17 cellular contexts compared by ENCODE assay signal in genomic region chr7:66039094-66039493, GRCh38. TPM values are rescaled to one million over a fixed set of nuclear protein-coding genes. Genes with fewer than 3 reads are reported as not detected.
A peak's percentile ranks its signal among the peaks of the same experiment; 100 is the strongest.
DNase-seq lines count a peak whose midpoint lies in the region; ATAC-seq and TF ChIP-seq lines count a peak whose summit lies in the region.
"Had no signal": no experiment of that assay in that cellular context is flagged by ENCODE, and none has a peak within 500 bp of the region (broad histone marks: within the 10 kb centered on the region; RNA-seq: fewer than 3 reads in every experiment).

No MANE protein-coding gene starts in this region.

- H3K9me3 Mint-ChIP-seq in stimulated activated effector memory CD8-positive, alpha-beta T cell treated with anti-CD3 and anti-CD28 coated beads, Interleukin-12 subunit alpha, Interleukin-12 subunit beta, amount 100 ng/mL, for 72 hours = no peaks in the 10 kb centered on the region
- H3K9me3 Mint-ChIP-seq: H9 had no signal

- no peak for TF ChIP-seq CTCF in upper lobe of right lung (IDR thresholded peaks at IDR 0.05)

- peaks cover 9% of the 10 kb centered on the region for H3K4me1 Mint-ChIP-seq in stimulated activated effector memory CD8-positive, alpha-beta T cell treated with anti-CD3 and anti-CD28 coated beads, Interleukin-12 subunit alpha, Interleukin-12 subunit beta, amount 100 ng/mL, for 72 hours

- DNase-seq in left kidney (ENCODE audit: low read depth, low spot score) (peak; percentile 81), upper lobe of right lung (peak; percentile 35), DMS79 treated with DMSO at 0.1 percent for 48 hours (lab: John Stamatoyannopoulos, UW) (no peak)
- no peak for DNase-seq in stimulated activated effector memory CD8-positive, alpha-beta T cell treated with anti-CD3 and anti-CD28 coated beads, Interleukin-12 subunit alpha, Interleukin-12 subunit beta, amount 100 ng/mL, for 72 hours (ENCODE audit: low spot score in 2 of 2)
- no peak for DNase-seq in activated naive CD4-positive, alpha-beta T cell treated with anti-CD3 and anti-CD28 coated beads, Interleukin-2, amount 50 U/mL, for 16 hours
- DNase-seq: COR-L47, H9, NCI-H1048, NCI-H2081 treated with DMSO at 0.1 percent for 48 hours, NCI-H510A treated with DMSO at 0.1 percent for 48 hours, NCI-H82, PC-9, SJCRH30 had no signal

- no peaks in the 10 kb centered on the region for H3K27me3 ChIP-seq in upper lobe of right lung
- H3K27me3 ChIP-seq: SJCRH30 had no signal

- H3K36me3 Mint-ChIP-seq in stimulated activated effector memory CD8-positive, alpha-beta T cell treated with anti-CD3 and anti-CD28 coated beads, Interleukin-12 subunit alpha, Interleukin-12 subunit beta, amount 100 ng/mL, for 72 hours = no peaks in the 10 kb centered on the region

- no peak overlapping the region for H3K4me3 Mint-ChIP-seq in stimulated activated effector memory CD8-positive, alpha-beta T cell treated with anti-CD3 and anti-CD28 coated beads, Interleukin-12 subunit alpha, Interleukin-12 subunit beta, amount 100 ng/mL, for 72 hours
- H3K4me3 Mint-ChIP-seq: H9 had no signal

- ATAC-seq in GM19025 (IDR thresholded peaks at IDR 0.05; ENCODE audit: low read depth, unreplicated experiment) = peak; percentile 67
- ATAC-seq in HG02798 (IDR thresholded peaks at IDR 0.05; ENCODE audit: poor library complexity, unreplicated experiment) = peak; percentile 42
- no peak for ATAC-seq in upper lobe of right lung
- ATAC-seq in stimulated activated effector memory CD8-positive, alpha-beta T cell treated with anti-CD3 and anti-CD28 coated beads, Interleukin-12 subunit alpha, Interleukin-12 subunit beta, amount 100 ng/mL, for 72 hours = no peak
- ATAC-seq: K562 had no signal

- no peaks in the 10 kb centered on the region for H3K9me3 ChIP-seq in upper lobe of right lung
- H3K9me3 ChIP-seq: SJCRH30 had no signal

- no peak overlapping the region for H3K27ac ChIP-seq in upper lobe of right lung
- H3K27ac ChIP-seq: C4-2B, PC-9, SJCRH30 had no signal

- no peaks in the 10 kb centered on the region for H3K36me3 ChIP-seq in upper lobe of right lung
- H3K36me3 ChIP-seq: SJCRH30 had no signal

- H3K4me3 ChIP-seq in upper lobe of right lung = no peak overlapping the region
- H3K4me3 ChIP-seq: K562, PC-9, SJCRH30 had no signal

- intact Hi-C loops in upper lobe of right lung (cut with DNase I) = no loop called here

- H3K27ac Mint-ChIP-seq in stimulated activated effector memory CD8-positive, alpha-beta T cell treated with anti-CD3 and anti-CD28 coated beads, Interleukin-12 subunit alpha, Interleukin-12 subunit beta, amount 100 ng/mL, for 72 hours = no peak overlapping the region
- H3K27ac Mint-ChIP-seq: H9 had no signal

- peaks cover 8% of the 10 kb centered on the region for H3K4me1 ChIP-seq in upper lobe of right lung
- H3K4me1 ChIP-seq: SJCRH30 had no signal

RNA-seq across cellular contexts. Expression of gene ASL, which starts 36.5 kb away (rescaled TPM):
- total RNA-seq in upper lobe of right lung = 54.0 TPM

RNA-seq across cellular contexts. Expression of gene GUSB, which starts 57.1 kb away (rescaled TPM):
- 75.1 TPM for total RNA-seq in upper lobe of right lung

Comparison
In these comparisons a context has a peak if more than half of its experiments do, and no peak if none do; other contexts are left out.
1. ATAC-seq: peak in GM19025 (single experiment) and HG02798 (single experiment); none in upper lobe of right lung (single experiment) and stimulated activated effector memory CD8-positive, alpha-beta T cell treated with anti-CD3 and anti-CD28 coated beads, Interleukin-12 subunit alpha, Interleukin-12 subunit beta, amount 100 ng/mL, for 72 hours (single experiment).
2. DNase-seq: peak in left kidney (single experiment) and upper lobe of right lung (single experiment); none in stimulated activated effector memory CD8-positive, alpha-beta T cell treated with anti-CD3 and anti-CD28 coated beads, Interleukin-12 subunit alpha, Interleukin-12 subunit beta, amount 100 ng/mL, for 72 hours (0 of 2), DMS79 treated with DMSO at 0.1 percent for 48 hours (single experiment) and activated naive CD4-positive, alpha-beta T cell treated with anti-CD3 and anti-CD28 coated beads, Interleukin-2, amount 50 U/mL, for 16 hours (single experiment).